Comparison of ENCODE assay signal across 8 cellular contexts in genomic region chr19:38233740-38234251, GRCh38. TPM values are rescaled to one million over a fixed set of nuclear protein-coding genes. Genes with fewer than 3 reads are reported as not detected.
DNase-seq lines count a peak whose midpoint lies in the region; ATAC-seq and TF ChIP-seq lines count a peak whose summit lies in the region.

No MANE protein-coding gene starts in this region.

- H3K4me1 Mint-ChIP-seq in endodermal cell = no peaks in the 10 kb centered on the region

- H3K27me3 ChIP-seq in GM23248 (replicated peaks; ENCODE audit: insufficient read depth) (no peaks in the 10 kb centered on the region), endodermal cell (ENCODE audit: control insufficient read depth, insufficient read depth, low read length, poor library complexity, severe bottlenecking) (peaks cover 24% of the 10 kb centered on the region)

- H3K9ac ChIP-seq in GM23248 (no peak overlapping the region), endodermal cell (ENCODE audit: extremely low read depth, low read length, poor library complexity, severe bottlenecking) (no peak overlapping the region)

- H3K4me3 ChIP-seq in GM23248 (no peak overlapping the region), endodermal cell (ENCODE audit: low read length) (no peak overlapping the region)

- H3K9me3 Mint-ChIP-seq in endodermal cell = no peaks in the 10 kb centered on the region

- H3K27ac ChIP-seq in GM23248 (no peak overlapping the region), endodermal cell (ENCODE audit: low read depth, low read length) (no peak overlapping the region)

- no peak for DNase-seq in AG09319 (ENCODE audit: extremely low read depth, low read depth)
- DNase-seq in GM23248 = peak; percentile 77
- peak; percentile 63 to 68 for DNase-seq in NOMO-1 (lab: John Stamatoyannopoulos, UW; ENCODE audit: unreplicated experiment in 2 of 2)
- peak; percentile 91 for DNase-seq in activated CD8-positive, alpha-beta memory T cell treated with anti-CD3 and anti-CD28 coated beads for 24 hours
- peak; percentile 96 for DNase-seq in endodermal cell
- DNase-seq in myocyte (ENCODE audit: low read depth) = peak; percentile 76
- peak; percentile 42 to 50 for DNase-seq in stimulated activated CD8-positive, alpha-beta memory T cell treated with anti-CD3 and anti-CD28 coated beads, Interleukin-7, amount 100 ng/mL, for 4 hours (ENCODE audit: low read depth in 2 of 2)

- no peak overlapping the region for H3K4me3 Mint-ChIP-seq in endodermal cell

- H3K4me1 ChIP-seq in GM23248 (ENCODE audit: insufficient read depth) = no peaks in the 10 kb centered on the region
- no peaks in the 10 kb centered on the region for H3K4me1 ChIP-seq in endodermal cell (ENCODE audit: control insufficient read depth, insufficient read depth, low read length)

- H3K36me3 Mint-ChIP-seq in endodermal cell (ENCODE audit: low read depth) = no peaks in the 10 kb centered on the region

- H3K36me3 ChIP-seq in GM23248 (ENCODE audit: low read depth) (no peaks in the 10 kb centered on the region), endodermal cell (ENCODE audit: control insufficient read depth, insufficient read depth, low read length) (no peaks in the 10 kb centered on the region)

- H3K27ac Mint-ChIP-seq in endodermal cell = no peak overlapping the region

- H3K9me3 ChIP-seq in GM23248 (ENCODE audit: low read depth) (no peaks in the 10 kb centered on the region), endodermal cell (ENCODE audit: control insufficient read depth, low read length) (no peaks in the 10 kb centered on the region)

- peak; percentile 82 for TF ChIP-seq CTCF in AG09319 (IDR thresholded peaks at IDR 0.05; ENCODE audit: low read depth, low read length)
- TF ChIP-seq CTCF in endodermal cell (conservative IDR thresholded peaks at IDR 0.05) = peak; percentile 94

- ATAC-seq in GM21367 (IDR thresholded peaks at IDR 0.05; ENCODE audit: unreplicated experiment) = no peak

- in situ Hi-C loops in GM23248 (cut with MboI) = loop anchor here (10.0 kb wide), 1 partner anchor 339 kb away; no protein-coding TSS in a partner anchor

- peaks cover 6% of the 10 kb centered on the region; the same call in 1 of the 2 replicates for H3F3A ChIP-seq in GM23248 (ENCODE audit: insufficient read depth)

- H4K20me1 ChIP-seq in GM23248 (ENCODE audit: insufficient read depth) = no peaks in the 10 kb centered on the region

- H3K4me2 ChIP-seq in GM23248 (ENCODE audit: unreplicated experiment) = no peak overlapping the region

- WGBS in GM23248 (ENCODE audit: low coverage in 1 of 2, low lambda C conversion rate in 2 of 2, missing lambda C conversion rate in 2 of 2), 2 experiments = 24 to 29% methylated on average over 7 of the region's 7 CpGs
- 23 to 59% methylated on average over 3 to 7 of the region's 7 CpGs for WGBS in endodermal cell (ENCODE audit: insufficient coverage in 1 of 2, insufficient read length in 1 of 2), 2 experiments

- peaks cover 44% of the 10 kb centered on the region for H3K27me3 Mint-ChIP-seq in endodermal cell (ENCODE audit: insufficient read depth)

- no peaks in the 10 kb centered on the region for H3K79me2 ChIP-seq in GM23248 (ENCODE audit: insufficient read depth)

- H3K9me2 ChIP-seq in GM23248 (ENCODE audit: insufficient read depth) = no peaks in the 10 kb centered on the region

- H2AFZ ChIP-seq in GM23248 = peak overlapping the region; percentile 76

RNA-seq across cellular contexts. Expression of gene DPF1, which starts 9.8 kb away (rescaled TPM):
- total RNA-seq in GM23248 (2014; rRNA removed; shearing (Covaris generic)) = 2.4 and 5.2 TPM in 2 replicates
- 1.5 and 2.3 TPM in 2 replicates for polyA plus RNA-seq in GM23248 (2016; fragmentation: Nextera tagmentation; extraction: Ambion mirVana)
- total RNA-seq in endodermal cell (1 to 10 TPM; 3.3 to 4.5 TPM), myocyte (1.2 and 1.7 TPM in 2 replicates)
- 12.8 TPM for polyA plus RNA-seq in endodermal cell (2013, experiment 1 of 2)
- 14.5 TPM for polyA plus RNA-seq in endodermal cell (2013, experiment 2 of 2)
- 1.2 TPM for polyA plus RNA-seq in myocyte (2012)

RNA-seq across cellular contexts. Expression of gene PPP1R14A, which starts 22.4 kb away (rescaled TPM):
- 0.65 TPM in 1 of 2 replicates, not detected in the other for total RNA-seq in GM23248 (2014; rRNA removed; shearing (Covaris generic))
- 4.0 and 5.3 TPM in 2 replicates for polyA plus RNA-seq in GM23248 (2016; fragmentation: Nextera tagmentation; extraction: Ambion mirVana)
- total RNA-seq in endodermal cell (10 to 100 TPM in 1 of 2 donors, 1 to 10 TPM in 1; 8.6 to 13.8 TPM), myocyte (not detected in 2 replicates)
- 8.8 TPM for polyA plus RNA-seq in endodermal cell (2013, experiment 1 of 2)
- 7.4 TPM for polyA plus RNA-seq in endodermal cell (2013, experiment 2 of 2)
- 0.16 TPM for polyA plus RNA-seq in myocyte (2012)

RNA-seq across cellular contexts. Expression of gene SPINT2, which starts 30.6 kb away (rescaled TPM):
- 3.2 and 9.5 TPM in 2 replicates for total RNA-seq in GM23248 (2014; rRNA removed; shearing (Covaris generic))
- 9.3 and 9.8 TPM in 2 replicates for polyA plus RNA-seq in GM23248 (2016; fragmentation: Nextera tagmentation; extraction: Ambion mirVana)
- total RNA-seq in endodermal cell (100 to 1,000 TPM; 415 to 487 TPM), myocyte (0.11 TPM in 1 of 2 replicates, not detected in the other)
- 136 TPM for polyA plus RNA-seq in endodermal cell (2013, experiment 1 of 2)
- 110 TPM for polyA plus RNA-seq in endodermal cell (2013, experiment 2 of 2)
- 0.98 TPM for polyA plus RNA-seq in myocyte (2012)

Comparison
In these comparisons a context has a peak if more than half of its experiments do, and no peak if none do; other contexts are left out.
1. RNA of gene SPINT2, which starts 30.6 kb away (total RNA-seq): 415 to 487 TPM in endodermal cell; 3.2 to 9.5 TPM in GM23248 and 0.11 TPM in myocyte; every median in the first group is over 10 times any median in the second.